8 cellular contexts compared by ENCODE assay signal in genomic region chr17:76382305-76382802, GRCh38. TPM values are rescaled to one million over a fixed set of nuclear protein-coding genes. Genes with fewer than 3 reads are reported as not detected.
DNase-seq lines count a peak whose midpoint lies in the region; ATAC-seq and TF ChIP-seq lines count a peak whose summit lies in the region.

No MANE protein-coding gene starts in this region.

- H3F3A ChIP-seq in PC-3 (ENCODE audit: low read length, unreplicated experiment): no peaks in the 10 kb centered on the region

- H3K4me2 ChIP-seq in PC-3 (ENCODE audit: low read length): peak overlapping the region; percentile 100

- CTCF ChIA-PET in PC-3 (lab: Charles Lee): no interaction called here

- H4K20me1 ChIP-seq in PC-3 (ENCODE audit: low read length): no peaks in the 10 kb centered on the region

- peak overlapping the region; percentile 73 for H3K4me3 ChIP-seq in PC-3 (ENCODE audit: low read length)
- H3K4me3 ChIP-seq in dorsolateral prefrontal cortex: peak overlapping the region; percentile 40 to 74 (median 60)
- peak overlapping the region; percentile 45 for H3K4me3 ChIP-seq in mononuclear cell (ENCODE audit: low read length)
- H3K4me3 ChIP-seq in upper lobe of right lung: peak overlapping the region; percentile 68

- no peak for TF ChIP-seq CTCF in PC-3 (conservative IDR thresholded peaks at IDR 0.05; ENCODE audit: low read depth, low read length)
- no peak for TF ChIP-seq CTCF in dorsolateral prefrontal cortex (IDR thresholded peaks at IDR 0.05 in 54 of 56, conservative IDR thresholded peaks at IDR 0.05 in 2 of 56; ENCODE audit: low read depth in 1 of 56, partially characterized antibody in 56 of 56)
- TF ChIP-seq CTCF in upper lobe of right lung (IDR thresholded peaks at IDR 0.05): no peak

- H3K4me1 ChIP-seq in PC-3 (ENCODE audit: insufficient read depth, low read length) (peaks cover 21% of the 10 kb centered on the region), mononuclear cell (ENCODE audit: insufficient read depth, low read length) (peaks cover 47% of the 10 kb centered on the region), upper lobe of right lung (peaks cover 33% of the 10 kb centered on the region)

- POLR2A ChIA-PET in PC-3 (lab: Charles Lee; ENCODE audit: unreplicated experiment): no interaction called here

- H3K9me3 ChIP-seq in PC-3 (ENCODE audit: low read length): no peaks in the 10 kb centered on the region
- no peaks in the 10 kb centered on the region for H3K9me3 ChIP-seq in mononuclear cell (ENCODE audit: low read depth, low read length)
- no peaks in the 10 kb centered on the region for H3K9me3 ChIP-seq in upper lobe of right lung

- peak; percentile 64 for DNase-seq in AG20443 (ENCODE audit: low spot score)
- DNase-seq in PC-3: no peak
- DNase-seq in dorsolateral prefrontal cortex: no peak
- DNase-seq in upper lobe of right lung: no peak
- no peak for DNase-seq in NCI-H748 (lab: John Stamatoyannopoulos, UW; ENCODE audit: unreplicated experiment)
- no peak for DNase-seq in NCI-H1048 (lab: John Stamatoyannopoulos, UW)

- H3K27ac ChIP-seq in PC-3 (ENCODE audit: low read length) (no peak overlapping the region), dorsolateral prefrontal cortex (peak overlapping the region in 23 of 59 donors; percentile 3 to 84 (median 66)), upper lobe of right lung (peak overlapping the region; percentile 77)

- peak overlapping the region; percentile 84 for H2AFZ ChIP-seq in PC-3 (ENCODE audit: low read length)

- H3K36me3 ChIP-seq in PC-3 (ENCODE audit: low read depth, low read length) (no peaks in the 10 kb centered on the region), upper lobe of right lung (no peaks in the 10 kb centered on the region)

- BruUV-seq in PC-3 (replicated peaks; lab: Mats Ljungman, UMichigan): no TSS peak

- peaks cover 11% of the 10 kb centered on the region for H3K79me2 ChIP-seq in PC-3 (ENCODE audit: low read length)

- intact Hi-C loops in PC-3 (cut with micrococcal nuclease): no loop called here
- intact Hi-C loops in dorsolateral prefrontal cortex (cut with DNase I): no loop called here
- intact Hi-C loops in upper lobe of right lung (cut with DNase I): no loop called here

- no peaks in the 10 kb centered on the region for H3K9me2 ChIP-seq in PC-3 (replicated peaks; ENCODE audit: low read length)

- H3K27me3 ChIP-seq in PC-3 (ENCODE audit: low read length): no peaks in the 10 kb centered on the region
- peaks cover 0 to 15% (median 0%) of the 10 kb centered on the region in 45 donors for H3K27me3 ChIP-seq in dorsolateral prefrontal cortex
- H3K27me3 ChIP-seq in mononuclear cell (ENCODE audit: insufficient read depth, low read length): peaks cover 6% of the 10 kb centered on the region
- no peaks in the 10 kb centered on the region for H3K27me3 ChIP-seq in upper lobe of right lung

- H3K9ac ChIP-seq in PC-3 (ENCODE audit: low read length): peak overlapping the region; percentile 84; the same call in 1 of the 2 replicates

- no peak for ATAC-seq in PC-3
- ATAC-seq in upper lobe of right lung: no peak
- no peak for ATAC-seq in GM21723 (IDR thresholded peaks at IDR 0.05; ENCODE audit: unreplicated experiment)

RNA-seq across cellular contexts. Expression of gene SPHK1, which starts 2.1 kb away (rescaled TPM):
- 54.2 and 59.7 TPM in 2 replicates for total RNA-seq in PC-3 (2014; rRNA removed)
- total RNA-seq in dorsolateral prefrontal cortex: 10 to 100 TPM in 1 of 120 experiments, 1 to 10 TPM in 117, under 1 TPM in 2; 0.76 to 10.2 (median 2.9) TPM
- 19.2 TPM for total RNA-seq in mononuclear cell
- 8.5 TPM for total RNA-seq in upper lobe of right lung

RNA-seq across cellular contexts. Expression of gene PRPSAP1, which starts 28.6 kb away (rescaled TPM):
- 43.9 and 47.8 TPM in 2 replicates for total RNA-seq in PC-3 (2014; rRNA removed)
- total RNA-seq in dorsolateral prefrontal cortex: 100 to 1,000 TPM in 21 of 120 experiments, 10 to 100 TPM in 99; 61.6 to 131 (median 85.2) TPM
- 23.4 TPM for total RNA-seq in mononuclear cell
- 60.2 TPM for total RNA-seq in upper lobe of right lung
